Comparison of ENCODE assay signal across 8 cellular contexts in genomic region chr15:101006931-101007687, GRCh38.
DNase-seq lines count a peak whose midpoint lies in the region; TF ChIP-seq lines count a peak whose summit lies in the region.

No MANE protein-coding gene starts in this region.

- H3K27me3 ChIP-seq in HL-60 (ENCODE audit: insufficient read depth, poor library complexity, severe bottlenecking) (no peaks in the 10 kb centered on the region), endocrine pancreas (ENCODE audit: control insufficient read depth, insufficient read depth, low read length) (no peaks in the 10 kb centered on the region)

- peak overlapping the region; percentile 49 for H3K9ac ChIP-seq in endocrine pancreas (ENCODE audit: control insufficient read depth, insufficient read depth, low read length)

- H3K4me1 ChIP-seq in endocrine pancreas (ENCODE audit: control insufficient read depth, insufficient read depth, low read length): no peaks in the 10 kb centered on the region

- no peak overlapping the region for H3K27ac ChIP-seq in HL-60 (replicated peaks)

- H3K9me3 ChIP-seq in endocrine pancreas (ENCODE audit: control insufficient read depth, low read length): no peaks in the 10 kb centered on the region

- TF ChIP-seq CTCF in HL-60 (IDR thresholded peaks at IDR 0.05; ENCODE audit: insufficient read depth, low read length): peak; percentile 87

- peak; percentile 52 for DNase-seq in NK-92 treated with Interleukin-12 subunit alpha and Interleukin-12 subunit beta, amount 100 ng/mL, for 24 hours (lab: John Stamatoyannopoulos, UW)
- DNase-seq in NK-92 (lab: John Stamatoyannopoulos, UW; ENCODE audit: unreplicated experiment) (no peak), HL-60 (ENCODE audit: low read depth in 1 of 2, low spot score in 1 of 2) (peak; percentile 65 to 76), NOMO-1 (lab: John Stamatoyannopoulos, UW; ENCODE audit: unreplicated experiment in 2 of 2) (peak; percentile 52 to 66), mesenteric fat pad (ENCODE audit: low spot score) (peak; percentile 89)
- DNase-seq in activated CD8-positive, alpha-beta memory T cell treated with anti-CD3 and anti-CD28 coated beads for 4 hours (ENCODE audit: low read depth in 2 of 2): peak; percentile 33 to 36
- DNase-seq in stimulated activated CD8-positive, alpha-beta memory T cell treated with anti-CD3 and anti-CD28 coated beads, Interleukin-15, amount 100 ng/mL, for 24 hours (ENCODE audit: low read depth): peak; percentile 27

- no peaks in the 10 kb centered on the region for H3K36me3 ChIP-seq in endocrine pancreas (ENCODE audit: control insufficient read depth, insufficient read depth, low read length)

- no peak overlapping the region for H3K4me3 ChIP-seq in HL-60 (replicated peaks; ENCODE audit: insufficient read depth, low read length)
- peak overlapping the region; percentile 52 for H3K4me3 ChIP-seq in endocrine pancreas (ENCODE audit: control insufficient read depth, insufficient read depth, low read length)
